16 cellular contexts compared by ENCODE assay signal in genomic region chr2:85516649-85517389, GRCh38. TPM values are rescaled to one million over a fixed set of nuclear protein-coding genes. Genes with fewer than 3 reads are reported as not detected.
DNase-seq lines count a peak whose midpoint lies in the region; ATAC-seq and TF ChIP-seq lines count a peak whose summit lies in the region.
"Had no signal": no experiment of that assay in that cellular context is flagged by ENCODE, and none has a peak within 500 bp of the region (broad histone marks: within the 10 kb centered on the region; RNA-seq: fewer than 3 reads in every experiment).

No MANE protein-coding gene starts in this region.

- WGBS in esophagus, 2 donors: 36 to 43% methylated on average over 8 of the region's 8 CpGs
- WGBS in smooth muscle cell (ENCODE audit: low lambda C conversion rate): 89% methylated on average over 8 of the region's 8 CpGs

- H3K4me3 ChIP-seq in HCT116 (replicated peaks in 1 of 2; ENCODE audit: low read depth in 1 of 2, low read length in 2 of 2) (no peak overlapping the region), OCI-LY3 (ENCODE audit: low read length) (no peak overlapping the region), esophagus (ENCODE audit: low read depth in 1 of 2, low read length in 2 of 2) (no peak overlapping the region), smooth muscle cell (no peak overlapping the region)
- H3K4me3 ChIP-seq: SK-N-MC had no signal

- H3K27ac ChIP-seq in HCT116 (ENCODE audit: low read depth, low read length) (no peak overlapping the region), OCI-LY3 (ENCODE audit: low read length) (no peak overlapping the region), esophagus (ENCODE audit: low read depth in 2 of 2, low read length in 1 of 2) (peak overlapping the region; percentile 20 to 66), smooth muscle cell (ENCODE audit: low read depth) (no peak overlapping the region)
- H3K27ac ChIP-seq: SK-N-MC had no signal

- TF ChIP-seq RAD21 in HCT116 (IDR thresholded peaks at IDR 0.05; ENCODE audit: low read depth): no peak

- no peaks in the 10 kb centered on the region for H3K36me3 Mint-ChIP-seq in progenitor cell of endocrine pancreas (ENCODE audit: insufficient read depth)
- H3K36me3 Mint-ChIP-seq: CD4-positive, CD25-positive, alpha-beta regulatory T cell had no signal

- peak overlapping the region; percentile 74 for H3K27ac Mint-ChIP-seq in progenitor cell of endocrine pancreas
- H3K27ac Mint-ChIP-seq: activated T-cell treated with anti-CD3 and anti-CD28 coated beads, Interleukin-2, amount 50 U/mL, for 24 hours; stimulated activated naive CD8-positive, alpha-beta T cell treated with anti-CD3 and anti-CD28 coated beads, Interleukin-15, Interleukin-2, amounts not matched to agents 100 ng/mL and 50 ng/mL, for 24 hours had no signal

- no peaks in the 10 kb centered on the region for H3K27me3 Mint-ChIP-seq in progenitor cell of endocrine pancreas
- H3K27me3 Mint-ChIP-seq: activated T-cell treated with anti-CD3 and anti-CD28 coated beads, Interleukin-2, amount 50 U/mL, for 24 hours; stimulated activated naive CD8-positive, alpha-beta T cell treated with anti-CD3 and anti-CD28 coated beads, Interleukin-15, Interleukin-2, amounts not matched to agents 100 ng/mL and 50 ng/mL, for 24 hours had no signal

- H2AFZ ChIP-seq in HCT116 (ENCODE audit: low read depth, low read length, poor library complexity, severe bottlenecking): peak overlapping the region; percentile 50
- no peak overlapping the region for H2AFZ ChIP-seq in OCI-LY3 (ENCODE audit: low read depth, low read length)
- H2AFZ ChIP-seq in smooth muscle cell (ENCODE audit: low read depth): no peak overlapping the region

- CTCF ChIA-PET in HCT116 (lab: Charles Lee): interaction anchor here (1.0 kb wide), 1 partner anchor 17 kb away, joined by 3 read pairs; no protein-coding TSS in a partner anchor

- BruUV-seq in HCT116 (replicated peaks; lab: Mats Ljungman, UMichigan): no TSS peak

- ATAC-seq in HCT116 (no peak; the same call in 1 of the 2 replicates), GM18907 (IDR thresholded peaks at IDR 0.05; ENCODE audit: unreplicated experiment) (no peak)

- H3K27me3 ChIP-seq in HCT116 (ENCODE audit: insufficient read depth, low read length) (no peaks in the 10 kb centered on the region), OCI-LY3 (ENCODE audit: low read depth, low read length) (no peaks in the 10 kb centered on the region), esophagus (ENCODE audit: control insufficient read depth in 1 of 2, insufficient read depth in 2 of 2, low read length in 2 of 2) (no peaks in the 10 kb centered on the region), smooth muscle cell (ENCODE audit: low read depth) (no peaks in the 10 kb centered on the region)

- RAD21 ChIA-PET in HCT116 (lab: Charles Lee; ENCODE audit: low non-redundant PET in 1 of 2, low total read pairs in 2 of 2, uncharacterized antibody in 2 of 2, unreplicated experiment in 2 of 2): no interaction called here

- H3F3A ChIP-seq in smooth muscle cell (ENCODE audit: low read depth): no peaks in the 10 kb centered on the region

- H3K4me2 ChIP-seq in HCT116 (ENCODE audit: low read length) (peak overlapping the region; percentile 34), OCI-LY3 (ENCODE audit: low read length) (peak overlapping the region; percentile 30; the same call in 1 of the 2 replicates), smooth muscle cell (no peak overlapping the region)

- H3K79me2 ChIP-seq in HCT116 (ENCODE audit: insufficient read depth, low read length) (no peaks in the 10 kb centered on the region), OCI-LY3 (ENCODE audit: low read length) (no peaks in the 10 kb centered on the region), smooth muscle cell (ENCODE audit: low read depth) (no peaks in the 10 kb centered on the region)

- H3K9me3 Mint-ChIP-seq in progenitor cell of endocrine pancreas (ENCODE audit: low read depth): no peaks in the 10 kb centered on the region
- H3K9me3 Mint-ChIP-seq: activated T-cell treated with anti-CD3 and anti-CD28 coated beads, Interleukin-2, amount 50 U/mL, for 24 hours; stimulated activated naive CD8-positive, alpha-beta T cell treated with anti-CD3 and anti-CD28 coated beads, Interleukin-15, Interleukin-2, amounts not matched to agents 100 ng/mL and 50 ng/mL, for 24 hours had no signal

- no peaks in the 10 kb centered on the region for H3K9me3 ChIP-seq in HCT116 (ENCODE audit: control insufficient read depth in 1 of 2, insufficient read depth in 1 of 2, low read depth in 1 of 2, low read length in 2 of 2)
- no peaks in the 10 kb centered on the region for H3K9me3 ChIP-seq in OCI-LY3 (ENCODE audit: insufficient read depth, low read length)
- no peaks in the 10 kb centered on the region for H3K9me3 ChIP-seq in esophagus (ENCODE audit: control insufficient read depth in 2 of 2, insufficient read depth in 1 of 2, low read depth in 1 of 2, low read length in 1 of 2)
- no peaks in the 10 kb centered on the region for H3K9me3 ChIP-seq in smooth muscle cell (replicated peaks; ENCODE audit: low read depth)

- H3K4me1 Mint-ChIP-seq in progenitor cell of endocrine pancreas (ENCODE audit: low read depth): peaks cover 13% of the 10 kb centered on the region
- H3K4me1 Mint-ChIP-seq: CD4-positive, CD25-positive, alpha-beta regulatory T cell had no signal

- POLR2A ChIA-PET in HCT116 (lab: Charles Lee): interaction anchor here (0.6 to 1.4 kb wide), 5 partner anchors 12 to 72 kb away, joined by 3 to 5 read pairs (median 4); partner anchors contain the start of gene MAT2A

- TF ChIP-seq CTCF in HCT116 (IDR thresholded peaks at IDR 0.05 in 2 of 3, conservative IDR thresholded peaks at IDR 0.05 in 1 of 3; ENCODE audit: borderline replicate concordance in 1 of 3, insufficient read depth in 1 of 3, low read depth in 2 of 3, low read length in 2 of 3): no peak
- TF ChIP-seq CTCF in OCI-LY3 (IDR thresholded peaks at IDR 0.05; ENCODE audit: low read depth, low read length): no peak
- TF ChIP-seq CTCF in progenitor cell of endocrine pancreas (IDR thresholded peaks at IDR 0.05; ENCODE audit: unreplicated experiment): no peak
- TF ChIP-seq CTCF in smooth muscle cell (IDR thresholded peaks at IDR 0.05; ENCODE audit: borderline replicate concordance, insufficient read depth, poor library complexity, severe bottlenecking): no peak

- DNase-seq in HCT116 (ENCODE audit: low read depth, low spot score) (no peak), progenitor cell of endocrine pancreas (ENCODE audit: low spot score, unreplicated experiment) (no peak), OCI-M1 (lab: John Stamatoyannopoulos, UW) (no peak), 8988T (no peak), smooth muscle cell (lab: John Stamatoyannopoulos, UW; ENCODE audit: unreplicated experiment) (no peak)
- DNase-seq: activated T-cell treated with anti-CD3 and anti-CD28 coated beads, Interleukin-2, amount 50 U/mL, for 24 hours; CD4-positive, CD25-positive, alpha-beta regulatory T cell; H7; NCI-H146; NCI-H524 treated with DMSO at 0.1 percent for 48 hours; stimulated activated CD4-positive, alpha-beta T cell treated with anti-CD3 and anti-CD28 coated beads, Interleukin-4, amount 100 ng/mL, for 4 hours had no signal

- no peak overlapping the region for H3K4me3 Mint-ChIP-seq in progenitor cell of endocrine pancreas (ENCODE audit: low read depth)
- H3K4me3 Mint-ChIP-seq: activated T-cell treated with anti-CD3 and anti-CD28 coated beads, Interleukin-2, amount 50 U/mL, for 24 hours; CD4-positive, CD25-positive, alpha-beta regulatory T cell; stimulated activated naive CD8-positive, alpha-beta T cell treated with anti-CD3 and anti-CD28 coated beads, Interleukin-15, Interleukin-2, amounts not matched to agents 100 ng/mL and 50 ng/mL, for 24 hours had no signal

- TF ChIP-seq POLR2A in HCT116 (IDR thresholded peaks at IDR 0.05; ENCODE audit: borderline replicate concordance, extremely low read depth, insufficient read depth, insufficient read length): no peak

- no peaks in the 10 kb centered on the region for H4K20me1 ChIP-seq in HCT116 (ENCODE audit: insufficient read depth)
- H4K20me1 ChIP-seq in OCI-LY3 (ENCODE audit: insufficient read depth, low read length): no peaks in the 10 kb centered on the region
- no peaks in the 10 kb centered on the region for H4K20me1 ChIP-seq in smooth muscle cell (ENCODE audit: low read depth)

- H3K36me3 ChIP-seq in HCT116 (ENCODE audit: control insufficient read depth in 1 of 2, insufficient read depth in 2 of 2, low read length in 2 of 2) (no peaks in the 10 kb centered on the region), OCI-LY3 (replicated peaks; ENCODE audit: low read depth, low read length) (no peaks in the 10 kb centered on the region), esophagus (ENCODE audit: control insufficient read depth in 2 of 2, insufficient read depth in 2 of 2, low read length in 1 of 2) (no peaks in the 10 kb centered on the region), smooth muscle cell (ENCODE audit: low read depth) (no peaks in the 10 kb centered on the region)

- intact Hi-C loops in HCT116 (cut with micrococcal nuclease): no loop called here

- H3K9ac ChIP-seq in HCT116 (ENCODE audit: low read length): no peak overlapping the region
- H3K9ac ChIP-seq in OCI-LY3 (ENCODE audit: low read length): no peak overlapping the region
- H3K9ac ChIP-seq in smooth muscle cell (ENCODE audit: low read depth): no peak overlapping the region

- H3K4me1 ChIP-seq in HCT116 (ENCODE audit: control insufficient read depth in 1 of 2, insufficient read depth in 2 of 2, low read length in 2 of 2) (peaks cover 2 to 31% of the 10 kb centered on the region in 2 experiments; a peak in 3 of 4 replicates), OCI-LY3 (ENCODE audit: low read length) (peaks cover 11% of the 10 kb centered on the region), esophagus (ENCODE audit: control insufficient read depth in 2 of 2, insufficient read depth in 2 of 2, low read length in 1 of 2) (peaks cover 0 to 5% of the 10 kb centered on the region in 2 donors), smooth muscle cell (ENCODE audit: low read depth) (no peaks in the 10 kb centered on the region)

- no peaks in the 10 kb centered on the region for H3K9me2 ChIP-seq in HCT116 (ENCODE audit: insufficient read depth)

TF ChIP-seq in HCT116, 20 proteins besides CTCF, POLR2A, EP300 and RAD21:
- TF ChIP-seq EGR1 (IDR thresholded peaks at IDR 0.05; ENCODE audit: low read depth): no peak
- peak; percentile 34; the same call in 1 of the 2 replicates for TF ChIP-seq FOSL1 (IDR thresholded peaks at IDR 0.05; ENCODE audit: low read depth)
- TF ChIP-seq JUND (IDR thresholded peaks at IDR 0.05): peak; percentile 23; the same call in 1 of the 2 replicates
TF ChIP-seq in HCT116: peak in this region for 2.

RNA-seq across cellular contexts. Expression of gene MAT2A, which starts 22.1 kb away (rescaled TPM):
- total RNA-seq in HCT116 (2021; ENCODE audit: unreplicated experiment): 444 TPM
- 132 and 245 TPM in 2 replicates for polyA plus RNA-seq in HCT116 (2012)
- polyA plus RNA-seq in esophagus: 100 to 1,000 TPM in 1 of 2 donors, 10 to 100 TPM in 1; 53.9 to 113 TPM
- 281 and 304 TPM in 2 replicates for total RNA-seq in progenitor cell of endocrine pancreas
- total RNA-seq in smooth muscle cell: 93.8 and 108 TPM in 2 replicates
- 108 and 126 TPM in 2 replicates for polyA plus RNA-seq in smooth muscle cell

RNA-seq across cellular contexts. Expression of gene GGCX, which starts 44.5 kb away (rescaled TPM):
- total RNA-seq in HCT116 (2021; ENCODE audit: unreplicated experiment): 43.5 TPM
- polyA plus RNA-seq in HCT116 (2012): 30.1 and 32.5 TPM in 2 replicates
- 10 to 100 TPM; 10.2 to 18.1 TPM for polyA plus RNA-seq in esophagus
- total RNA-seq in progenitor cell of endocrine pancreas: 69.2 TPM in 2 replicates
- 44.0 and 83.2 TPM in 2 replicates for total RNA-seq in smooth muscle cell
- polyA plus RNA-seq in smooth muscle cell: 33.2 and 44.5 TPM in 2 replicates

Comparison
In these comparisons a context has a peak if more than half of its experiments do, and no peak if none do; other contexts are left out.
1. H3K27ac ChIP-seq: peak in esophagus (2 of 2); none in HCT116 (single experiment), OCI-LY3 (single experiment) and smooth muscle cell (single experiment).